9 cellular contexts compared by ENCODE assay signal in the genomic region with DNA sequence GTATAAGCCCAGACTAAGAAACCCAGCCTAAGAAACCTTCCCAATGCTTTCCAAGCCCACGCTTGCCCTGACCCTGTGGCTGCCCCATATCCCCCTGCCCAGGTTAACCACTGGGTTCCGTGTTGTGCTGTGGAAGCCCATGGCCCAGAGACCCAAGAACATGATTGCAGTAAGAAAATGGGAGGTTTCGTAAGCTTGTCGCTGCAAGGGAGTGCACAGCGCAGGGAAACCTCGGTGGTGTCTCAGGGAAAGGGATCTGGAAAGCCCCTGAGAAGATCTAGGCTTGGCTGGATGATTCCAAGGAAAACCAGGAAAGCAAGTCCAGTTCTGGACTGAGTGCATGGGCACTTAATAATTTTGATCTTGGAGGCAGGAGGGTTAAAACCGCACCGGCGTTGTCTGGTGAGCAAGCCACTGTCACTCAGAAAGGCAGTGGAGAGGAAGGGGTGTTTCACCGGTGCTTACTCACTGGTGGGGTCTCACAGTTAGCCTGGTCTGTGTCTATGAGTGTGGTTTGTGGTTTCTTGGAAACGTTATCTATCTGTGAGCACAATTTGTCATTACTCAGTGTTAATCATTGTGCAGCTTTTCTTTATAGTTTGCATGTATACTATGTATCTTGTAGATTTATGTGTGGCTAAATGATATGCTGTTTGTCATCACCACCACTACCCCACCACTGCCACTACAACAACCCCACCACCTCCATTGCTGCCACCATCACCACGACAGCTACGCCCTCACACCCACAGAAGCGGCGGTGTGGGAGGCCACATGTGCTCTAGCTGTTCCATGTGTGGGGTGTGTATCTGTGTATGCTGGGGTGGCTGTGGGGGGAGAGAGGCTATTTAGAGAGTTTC. TPM values are rescaled to one million over a fixed set of nuclear protein-coding genes. Genes with fewer than 3 reads are reported as not detected.
DNase-seq lines count a peak whose midpoint lies in the region; ATAC-seq and FAIRE-seq lines count a peak whose summit lies in the region.
"Had no signal": no experiment of that assay in that cellular context is flagged by ENCODE, and none has a peak within 500 bp of the region (broad histone marks: within the 10 kb centered on the region; RNA-seq: fewer than 3 reads in every experiment).

No MANE protein-coding gene starts in this region.

- peak; percentile 19 for DNase-seq in stimulated activated naive CD4-positive, alpha-beta T cell treated with Interleukin-2 at 50 U/mL for 16 hours (lab: John Stamatoyannopoulos, UW)
- no peak for DNase-seq in stimulated activated naive CD4-positive, alpha-beta T cell (lab: John Stamatoyannopoulos, UW)
- DNase-seq in activated CD8-positive, alpha-beta memory T cell treated with anti-CD3 and anti-CD28 coated beads, Interleukin-2, amount 50 U/mL, for 48 hours = peak; percentile 69
- DNase-seq in islet precursor cell = peak; percentile 40
- DNase-seq in urothelium cell line (ENCODE audit: low spot score) = no peak
- DNase-seq in G401 (ENCODE audit: low spot score) = no peak
- DNase-seq in NCI-H1048 (lab: John Stamatoyannopoulos, UW) = no peak
- DNase-seq: NCI-H2029 had no signal

- ATAC-seq in HG03457 (IDR thresholded peaks at IDR 0.05; ENCODE audit: unreplicated experiment) = no peak

- FAIRE-seq in urothelium cell line (lab: Jason Lieb, UNC) = peak; percentile 37

- in situ Hi-C loops in G401 (cut with HindIII; ENCODE audit: low sequenced_read_pairs) = no loop called here

RNA-seq across cellular contexts. Expression of a gene that starts 53.3 kb away (rescaled TPM):
- total RNA-seq in G401 (2014; rRNA removed; shearing (Covaris generic)) = 5.1 and 7.2 TPM in 2 replicates

Comparison
In these comparisons a context has a peak if more than half of its experiments do, and no peak if none do; other contexts are left out.
1. DNase-seq: peak in stimulated activated naive CD4-positive, alpha-beta T cell treated with Interleukin-2 at 50 U/mL for 16 hours (single experiment), activated CD8-positive, alpha-beta memory T cell treated with anti-CD3 and anti-CD28 coated beads, Interleukin-2, amount 50 U/mL, for 48 hours (single experiment) and islet precursor cell (single experiment); none in stimulated activated naive CD4-positive, alpha-beta T cell (0 of 6), urothelium cell line (single experiment), G401 (single experiment) and NCI-H1048 (single experiment).